ENCODE assay signal across 8 cellular contexts in genomic region chr1:93878889-93879586, GRCh38. TPM values are rescaled to one million over a fixed set of nuclear protein-coding genes. Genes with fewer than 3 reads are reported as not detected.
DNase-seq lines count a peak whose midpoint lies in the region; ATAC-seq and TF ChIP-seq lines count a peak whose summit lies in the region.

A gene with protein sequence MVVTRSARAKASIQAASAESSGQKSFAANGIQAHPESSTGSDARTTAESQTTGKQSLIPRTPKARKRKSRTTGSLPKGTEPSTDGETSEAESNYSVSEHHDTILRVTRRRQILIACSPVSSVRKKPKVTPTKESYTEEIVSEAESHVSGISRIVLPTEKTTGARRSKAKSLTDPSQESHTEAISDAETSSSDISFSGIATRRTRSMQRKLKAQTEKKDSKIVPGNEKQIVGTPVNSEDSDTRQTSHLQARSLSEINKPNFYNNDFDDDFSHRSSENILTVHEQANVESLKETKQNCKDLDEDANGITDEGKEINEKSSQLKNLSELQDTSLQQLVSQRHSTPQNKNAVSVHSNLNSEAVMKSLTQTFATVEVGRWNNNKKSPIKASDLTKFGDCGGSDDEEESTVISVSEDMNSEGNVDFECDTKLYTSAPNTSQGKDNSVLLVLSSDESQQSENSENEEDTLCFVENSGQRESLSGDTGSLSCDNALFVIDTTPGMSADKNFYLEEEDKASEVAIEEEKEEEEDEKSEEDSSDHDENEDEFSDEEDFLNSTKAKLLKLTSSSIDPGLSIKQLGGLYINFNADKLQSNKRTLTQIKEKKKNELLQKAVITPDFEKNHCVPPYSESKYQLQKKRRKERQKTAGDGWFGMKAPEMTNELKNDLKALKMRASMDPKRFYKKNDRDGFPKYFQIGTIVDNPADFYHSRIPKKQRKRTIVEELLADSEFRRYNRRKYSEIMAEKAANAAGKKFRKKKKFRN (minus strand): TSS chr1:93879206. CDS start chr1:93879148, 58 bp downstream.

- H3K36me3 Mint-ChIP-seq in CD4-positive, alpha-beta memory T cell: peaks cover 33 to 47% of the 10 kb centered on the region in 2 donors

- TF ChIP-seq CTCF in HL-60 (IDR thresholded peaks at IDR 0.05; ENCODE audit: insufficient read depth, low read length) (no peak), lung (IDR thresholded peaks at IDR 0.05; ENCODE audit: control extremely low read depth, extremely low read depth) (no peak)

- CTCF ChIA-PET in CD4-positive, alpha-beta memory T cell (lab: Charles Lee; ENCODE audit: partially characterized antibody): interaction anchor here (1.0 to 2.9 kb wide), 7 partner anchors 9 to 250 kb away, joined by 3 to 31 read pairs (median 4); partner anchors contain the start of gene GCLM

- peaks cover 29 to 54% (median 41%) of the 10 kb centered on the region in 4 donors for H3K4me1 Mint-ChIP-seq in CD4-positive, alpha-beta memory T cell

- peak within 1 kb of the TSS; percentile 97 to 100 (median 99) for H3K27ac Mint-ChIP-seq in CD4-positive, alpha-beta memory T cell

- peaks cover 35% of the 10 kb centered on the region for H3K36me3 ChIP-seq in CD4-positive, alpha-beta memory T cell (ENCODE audit: insufficient read depth, low read length)
- H3K36me3 ChIP-seq in lung (ENCODE audit: control insufficient read depth in 2 of 2, insufficient read depth in 2 of 2, low read length in 2 of 2): peaks cover 10 to 27% of the 10 kb centered on the region in 2 donors

- peak within 1 kb of the TSS; percentile 88 to 96 for H3K4me3 ChIP-seq in CD4-positive, alpha-beta memory T cell (ENCODE audit: low read length in 2 of 2)
- H3K4me3 ChIP-seq in HL-60 (replicated peaks; ENCODE audit: insufficient read depth, low read length) (peak within 1 kb of the TSS; percentile 82), lung (peak within 1 kb of the TSS; percentile 98)

- H3K9me3 ChIP-seq in CD4-positive, alpha-beta memory T cell (ENCODE audit: control insufficient read depth in 1 of 2, low read length in 2 of 2): no peaks in the 10 kb centered on the region
- no peaks in the 10 kb centered on the region for H3K9me3 ChIP-seq in lung (ENCODE audit: control insufficient read depth in 2 of 2, insufficient read depth in 1 of 2, low read length in 1 of 2)

- POLR2A ChIA-PET in CD4-positive, alpha-beta memory T cell (lab: Charles Lee; ENCODE audit: partially characterized antibody): interaction anchor here (0.8 to 6.4 kb wide), 14 partner anchors 9 to 1047 kb away, joined by 3 to 78 read pairs (median 6); partner anchors contain the start of genes ABCD3, DR1, GCLM and MTF2

- DNase-seq in CD4-positive, alpha-beta memory T cell: peak; percentile 86 to 89 (median 88)
- DNase-seq in HL-60 (ENCODE audit: low read depth in 1 of 2, low spot score in 1 of 2) (peak; percentile 63 to 92), NK-92 (lab: John Stamatoyannopoulos, UW; ENCODE audit: unreplicated experiment) (peak; percentile 37), lung (ENCODE audit: low spot score) (peak; percentile 94)
- peak; percentile 79 to 80 for DNase-seq in activated CD8-positive, alpha-beta memory T cell treated with anti-CD3 and anti-CD28 coated beads for 1 hour (ENCODE audit: extremely low read depth in 1 of 2, low read depth in 1 of 2)
- DNase-seq in effector CD4-positive, alpha-beta T cell: peak; percentile 82
- DNase-seq in stimulated activated CD4-positive, alpha-beta T cell treated with anti-CD3 and anti-CD28 coated beads, TNF-alpha, amount 100 ng/mL, for 4 hours (ENCODE audit: low read depth in 3 of 3): peak; percentile 69 to 78 (median 74)

- H3K27me3 ChIP-seq in CD4-positive, alpha-beta memory T cell (ENCODE audit: insufficient read depth, low read length): no peaks in the 10 kb centered on the region
- H3K27me3 ChIP-seq in HL-60 (ENCODE audit: insufficient read depth, poor library complexity, severe bottlenecking) (no peaks in the 10 kb centered on the region), lung (ENCODE audit: control insufficient read depth, insufficient read depth) (no peaks in the 10 kb centered on the region)

- 0 to 1% methylated on average over 50 of the region's 50 CpGs for WGBS in lung, 2 donors

- H3K27me3 Mint-ChIP-seq in CD4-positive, alpha-beta memory T cell: no peaks in the 10 kb centered on the region

- ATAC-seq in GM19455 (IDR thresholded peaks at IDR 0.05; ENCODE audit: unreplicated experiment): peak; percentile 99
- peak; percentile 96 for ATAC-seq in lung (ENCODE audit: insufficient read depth, low FRiP score)

- peaks cover 38% of the 10 kb centered on the region for H3K4me1 ChIP-seq in CD4-positive, alpha-beta memory T cell (ENCODE audit: insufficient read depth, low read length)
- peaks cover 2 to 15% of the 10 kb centered on the region in 2 donors for H3K4me1 ChIP-seq in lung (ENCODE audit: control insufficient read depth in 2 of 2, insufficient read depth in 2 of 2, low read length in 2 of 2)

- H3K9me3 Mint-ChIP-seq in CD4-positive, alpha-beta memory T cell: peaks cover 0 to 3% (median 0%) of the 10 kb centered on the region in 8 donors

- peak within 1 kb of the TSS; percentile 92 to 100 (median 98) for H3K4me3 Mint-ChIP-seq in CD4-positive, alpha-beta memory T cell

- H3K27ac ChIP-seq in CD4-positive, alpha-beta memory T cell (ENCODE audit: low read depth, low read length): peak within 1 kb of the TSS; percentile 92
- peak within 1 kb of the TSS; percentile 92 for H3K27ac ChIP-seq in HL-60 (replicated peaks)
- peak within 1 kb of the TSS; percentile 93 to 98 for H3K27ac ChIP-seq in lung (ENCODE audit: low read depth in 1 of 2, low read length in 1 of 2)

- intact Hi-C loops in CD4-positive, alpha-beta memory T cell (cut with micrococcal nuclease): loop anchor here (1.0 kb wide), 2 partner anchors 30 to 32 kb away; partner anchors contain the start of gene GCLM

RNA-seq across cellular contexts. Expression of the gene that starts here (rescaled TPM):
- 10 to 100 TPM; 71.4 to 75.4 TPM for total RNA-seq in CD4-positive, alpha-beta memory T cell
- polyA plus RNA-seq in CD4-positive, alpha-beta memory T cell: 10 to 100 TPM; 52.5 to 86.5 TPM
- 10 to 100 TPM; 46.5 to 46.9 TPM for total RNA-seq in lung
- 10 to 100 TPM; 36.6 to 79.9 TPM for polyA plus RNA-seq in lung

Comparison
In these comparisons a context has a peak if more than half of its experiments do, and no peak if none do; other contexts are left out.
1. Peak in every context shown above with its lines: DNase-seq, ATAC-seq, H3K4me3 ChIP-seq and H3K27ac ChIP-seq.
2. DNase-seq: peak in every context shown above with its lines; median percentile 94 in lung; 88 in CD4-positive, alpha-beta memory T cell; 82 in effector CD4-positive, alpha-beta T cell; 80 in activated CD8-positive, alpha-beta memory T cell treated with anti-CD3 and anti-CD28 coated beads for 1 hour; 78 in HL-60; 74 in stimulated activated CD4-positive, alpha-beta T cell treated with anti-CD3 and anti-CD28 coated beads, TNF-alpha, amount 100 ng/mL, for 4 hours; 37 in NK-92.